In genomic region chr9:90024823-90025222, GRCh38 we compare ENCODE assay signal across 15 cellular contexts.
"Had no signal": no experiment of that assay in that cellular context is flagged by ENCODE, and none has a peak within 500 bp of the region (broad histone marks: within the 10 kb centered on the region; RNA-seq: fewer than 3 reads in every experiment).

No MANE protein-coding gene starts in this region.

- H3K36me3 ChIP-seq: ovary, tibial nerve, vagina had no signal

- H3K27ac ChIP-seq: ovary, tibial nerve, vagina had no signal

- DNase-seq: activated CD4-positive, alpha-beta T cell treated with anti-CD3 and anti-CD28 coated beads, Interleukin-2, amount 50 U/mL, for 1 hour; activated CD8-positive, alpha-beta memory T cell treated with anti-CD3 and anti-CD28 coated beads for 24 hours; activated gamma-delta T cell treated with Interleukin-2 at 50 U/mL for 16 hours; cortex of kidney; effector CD8-positive, alpha-beta T cell; foreskin fibroblast; hypothalamus; kidney; ovary; stimulated activated naive CD4-positive, alpha-beta T cell; substantia nigra had no signal

- H3K4me3 Mint-ChIP-seq: activated naive CD8-positive, alpha-beta T cell; brain had no signal

- H3K9me3 ChIP-seq: ovary had no signal

- H3K27ac Mint-ChIP-seq: activated naive CD8-positive, alpha-beta T cell; brain had no signal

- H3K36me3 Mint-ChIP-seq: brain had no signal

- H3K4me1 Mint-ChIP-seq: brain had no signal

- H3K27me3 Mint-ChIP-seq: activated naive CD8-positive, alpha-beta T cell had no signal

- H3K4me3 ChIP-seq: ovary, tibial nerve, vagina had no signal

- H3K27me3 ChIP-seq: ovary, tibial nerve, vagina had no signal
